ENCODE assay signal across 40 cellular contexts in genomic region chr7:138402749-138403148, GRCh38.
"Had no signal": no experiment of that assay in that cellular context is flagged by ENCODE, and none has a peak within 500 bp of the region (broad histone marks: within the 10 kb centered on the region; RNA-seq: fewer than 3 reads in every experiment).

No MANE protein-coding gene starts in this region.

- H3K27me3 ChIP-seq: adrenal gland, ascending aorta, body of pancreas, brain microvascular endothelial cell, breast epithelium, cardiac muscle cell had no signal

- FAIRE-seq: astrocyte, bronchial epithelial cell had no signal

- H3K36me3 ChIP-seq: adrenal gland, ascending aorta, brain microvascular endothelial cell, breast epithelium, cardiac muscle cell had no signal

- H3K27ac Mint-ChIP-seq: activated naive CD4-positive, alpha-beta T cell treated with anti-CD3 and anti-CD28 coated beads for 36 hours; activated naive CD4-positive, alpha-beta T cell treated with anti-CD3 and anti-CD28 coated beads, Interleukin-2, amount 10 ng/mL, durations not matched to agents 7 days and 5 days; activated naive CD4-positive, alpha-beta T cell treated with anti-CD3 and anti-CD28 coated beads, Interleukin-2, amount 50 U/mL, for 24 hours; activated naive CD4-positive, alpha-beta T cell treated with anti-CD3 and anti-CD28 coated beads, Interleukin-2, amount 50 U/mL, for 72 hours; activated naive CD8-positive, alpha-beta T cell; activated naive CD8-positive, alpha-beta T cell treated with anti-CD3 and anti-CD28 coated beads for 36 hours; activated naive CD8-positive, alpha-beta T cell treated with anti-CD3 and anti-CD28 coated beads, Interleukin-2, amount 10 ng/mL, durations not matched to agents 7 days and 5 days; activated naive CD8-positive, alpha-beta T cell treated with anti-CD3 and anti-CD28 coated beads, Interleukin-2, amount 50 U/mL, for 24 hours; activated T-cell treated with anti-CD3 and anti-CD28 coated beads, Interleukin-2, amount 50 U/mL, for 24 hours; activated T-helper 1 cell treated with anti-CD3 and anti-CD28 coated beads, Interleukin-12 subunit alpha, Interleukin-12 subunit beta, Interleukin-2, Interleukin-4 antibody, amounts not matched to agents 30 ng/mL and 10 ng/mL and 1 ng/mL, durations not matched to agents 14 hours and 24 hours and 36 hours; activated T-helper 17 cell treated with anti-CD3 and anti-CD28 coated beads, Interleukin-2, amount 50 U/mL, for 72 hours; activated T-helper 2 cell treated with anti-CD3 and anti-CD28 coated beads, Interferon-gamma antibody, Interleukin-2, Interleukin-4, amounts not matched to agents 10 μg/mL and 5 μg/mL and 100 μg/mL, durations not matched to agents 14 hours and 24 hours and 36 hours; brain had no signal

- H3K4me3 ChIP-seq: adrenal gland, ascending aorta, body of pancreas, breast epithelium, cardiac muscle cell had no signal

- H3K4me1 ChIP-seq: adrenal gland, ascending aorta, body of pancreas, breast epithelium had no signal

- H3K27ac ChIP-seq: adrenal gland, ascending aorta, body of pancreas, brain microvascular endothelial cell, breast epithelium, cardiac muscle cell had no signal

- H3K4me3 Mint-ChIP-seq: activated naive CD4-positive, alpha-beta T cell treated with anti-CD3 and anti-CD28 coated beads for 36 hours; activated naive CD4-positive, alpha-beta T cell treated with anti-CD3 and anti-CD28 coated beads, Interleukin-2, amount 10 ng/mL, durations not matched to agents 7 days and 5 days; activated naive CD4-positive, alpha-beta T cell treated with anti-CD3 and anti-CD28 coated beads, Interleukin-2, amount 50 U/mL, for 24 hours; activated naive CD8-positive, alpha-beta T cell; activated naive CD8-positive, alpha-beta T cell treated with anti-CD3 and anti-CD28 coated beads for 36 hours; activated naive CD8-positive, alpha-beta T cell treated with anti-CD3 and anti-CD28 coated beads, Interleukin-2, amount 10 ng/mL, durations not matched to agents 7 days and 5 days; activated naive CD8-positive, alpha-beta T cell treated with anti-CD3 and anti-CD28 coated beads, Interleukin-2, amount 50 U/mL, for 24 hours; activated T-cell treated with anti-CD3 and anti-CD28 coated beads, Interleukin-2, amount 50 U/mL, for 24 hours; activated T-cell treated with anti-CD3 and anti-CD28 coated beads, Interleukin-2, amount 50 U/mL, for 4 hours; activated T-cell treated with anti-CD3 and anti-CD28 coated beads, Interleukin-2, amount 50 U/mL, for 72 hours; activated T-helper 1 cell treated with anti-CD3 and anti-CD28 coated beads, Interleukin-12 subunit alpha, Interleukin-12 subunit beta, Interleukin-2, Interleukin-4 antibody, amounts not matched to agents 30 ng/mL and 10 ng/mL and 1 ng/mL, durations not matched to agents 14 hours and 24 hours and 36 hours; activated T-helper 17 cell treated with anti-CD3 and anti-CD28 coated beads, Interleukin-2, amount 50 U/mL, for 72 hours; brain; central memory CD8-positive, alpha-beta T cell had no signal

- DNase-seq: activated effector memory CD4-positive, alpha-beta T cell treated with anti-CD3 and anti-CD28 coated beads, Interleukin-2, amount 50 U/mL, for 16 hours; activated effector memory CD4-positive, alpha-beta T cell treated with Interleukin-2 at 50 U/mL for 16 hours; activated gamma-delta T cell; activated gamma-delta T cell treated with Interleukin-2 at 50 U/mL for 16 hours; activated naive CD4-positive, alpha-beta T cell; activated naive CD4-positive, alpha-beta T cell treated with anti-CD3 and anti-CD28 coated beads for 36 hours; activated naive CD4-positive, alpha-beta T cell treated with anti-CD3 and anti-CD28 coated beads, Interleukin-2, amount 10 ng/mL, durations not matched to agents 7 days and 5 days; activated naive CD4-positive, alpha-beta T cell treated with anti-CD3 and anti-CD28 coated beads, Interleukin-2, amount 50 U/mL, for 16 hours; activated naive CD4-positive, alpha-beta T cell treated with Interleukin-2 at 50 U/mL for 16 hours; activated naive CD8-positive, alpha-beta T cell treated with anti-CD3 and anti-CD28 coated beads for 36 hours; activated naive CD8-positive, alpha-beta T cell treated with anti-CD3 and anti-CD28 coated beads, Interleukin-2, amount 10 ng/mL, durations not matched to agents 7 days and 5 days; activated naive CD8-positive, alpha-beta T cell treated with anti-CD3 and anti-CD28 coated beads, Interleukin-2, amount 50 U/mL, for 24 hours; activated T-cell treated with anti-CD3 and anti-CD28 coated beads, Interleukin-2, amount 50 U/mL, for 1 hour; activated T-cell treated with anti-CD3 and anti-CD28 coated beads, Interleukin-2, amount 50 U/mL, for 24 hours; activated T-cell treated with anti-CD3 and anti-CD28 coated beads, Interleukin-2, amount 50 U/mL, for 4 hours; activated T-cell treated with anti-CD3 and anti-CD28 coated beads, Interleukin-2, amount 50 U/mL, for 48 hours; activated T-cell treated with anti-CD3 and anti-CD28 coated beads, Interleukin-2, amount 50 U/mL, for 72 hours; adrenal gland; amniotic stem cell; amygdala; anterior cingulate cortex; aorta; body of pancreas; brain microvascular endothelial cell; caudate nucleus; central memory CD4-positive, alpha-beta T cell; cerebellar nuclear complex had no signal

- H3K9me3 ChIP-seq: adrenal gland, ascending aorta, body of pancreas, breast epithelium had no signal

- H3K36me3 Mint-ChIP-seq: activated naive CD4-positive, alpha-beta T cell treated with anti-CD3 and anti-CD28 coated beads, Interleukin-2, amount 10 ng/mL, durations not matched to agents 7 days and 5 days; activated naive CD4-positive, alpha-beta T cell treated with anti-CD3 and anti-CD28 coated beads, Interleukin-2, amount 50 U/mL, for 24 hours; activated naive CD4-positive, alpha-beta T cell treated with anti-CD3 and anti-CD28 coated beads, Interleukin-2, amount 50 U/mL, for 72 hours; activated naive CD8-positive, alpha-beta T cell; activated naive CD8-positive, alpha-beta T cell treated with anti-CD3 and anti-CD28 coated beads for 36 hours; activated naive CD8-positive, alpha-beta T cell treated with anti-CD3 and anti-CD28 coated beads, Interleukin-2, amount 10 ng/mL, durations not matched to agents 7 days and 5 days; brain had no signal

- H3K27me3 Mint-ChIP-seq: activated naive CD4-positive, alpha-beta T cell treated with anti-CD3 and anti-CD28 coated beads, Interleukin-2, amount 10 ng/mL, durations not matched to agents 7 days and 5 days; activated naive CD4-positive, alpha-beta T cell treated with anti-CD3 and anti-CD28 coated beads, Interleukin-2, amount 50 U/mL, for 24 hours; activated naive CD8-positive, alpha-beta T cell; activated naive CD8-positive, alpha-beta T cell treated with anti-CD3 and anti-CD28 coated beads for 36 hours; activated naive CD8-positive, alpha-beta T cell treated with anti-CD3 and anti-CD28 coated beads, Interleukin-2, amount 50 U/mL, for 24 hours; activated T-cell treated with anti-CD3 and anti-CD28 coated beads, Interleukin-2, amount 50 U/mL, for 24 hours; activated T-helper 17 cell treated with anti-CD3 and anti-CD28 coated beads, Interleukin-2, amount 50 U/mL, for 72 hours had no signal

- H3K9me3 Mint-ChIP-seq: activated naive CD4-positive, alpha-beta T cell treated with anti-CD3 and anti-CD28 coated beads, Interleukin-2, amount 50 U/mL, for 24 hours; activated naive CD4-positive, alpha-beta T cell treated with anti-CD3 and anti-CD28 coated beads, Interleukin-2, amount 50 U/mL, for 72 hours; activated naive CD8-positive, alpha-beta T cell treated with anti-CD3 and anti-CD28 coated beads, Interleukin-2, amount 10 ng/mL, durations not matched to agents 7 days and 5 days; activated T-cell treated with anti-CD3 and anti-CD28 coated beads, Interleukin-2, amount 50 U/mL, for 24 hours; activated T-cell treated with anti-CD3 and anti-CD28 coated beads, Interleukin-2, amount 50 U/mL, for 4 hours; activated T-helper 1 cell treated with anti-CD3 and anti-CD28 coated beads, Interleukin-12 subunit alpha, Interleukin-12 subunit beta, Interleukin-2, Interleukin-4 antibody, amounts not matched to agents 30 ng/mL and 10 ng/mL and 1 ng/mL, durations not matched to agents 14 hours and 24 hours and 36 hours; activated T-helper 17 cell treated with anti-CD3 and anti-CD28 coated beads, Interleukin-2, amount 50 U/mL, for 72 hours; activated T-helper 2 cell treated with anti-CD3 and anti-CD28 coated beads, Interferon-gamma antibody, Interleukin-2, Interleukin-4, amounts not matched to agents 10 μg/mL and 5 μg/mL and 100 μg/mL, durations not matched to agents 14 hours and 24 hours and 36 hours; central memory CD8-positive, alpha-beta T cell had no signal

- ATAC-seq: activated naive CD4-positive, alpha-beta T cell treated with anti-CD3 and anti-CD28 coated beads, Interleukin-2, amount 50 U/mL, for 72 hours; activated naive CD8-positive, alpha-beta T cell treated with anti-CD3 and anti-CD28 coated beads, Interleukin-2, amount 50 U/mL, for 24 hours; activated T-cell treated with anti-CD3 and anti-CD28 coated beads, Interleukin-2, amount 50 U/mL, for 4 hours; activated T-cell treated with anti-CD3 and anti-CD28 coated beads, Interleukin-2, amount 50 U/mL, for 72 hours; activated T-helper 17 cell treated with anti-CD3 and anti-CD28 coated beads, Interleukin-2, amount 50 U/mL, for 72 hours; body of pancreas had no signal

- H3K4me1 Mint-ChIP-seq: activated naive CD4-positive, alpha-beta T cell treated with anti-CD3 and anti-CD28 coated beads, Interleukin-2, amount 10 ng/mL, durations not matched to agents 7 days and 5 days; activated naive CD4-positive, alpha-beta T cell treated with anti-CD3 and anti-CD28 coated beads, Interleukin-2, amount 50 U/mL, for 24 hours; activated naive CD8-positive, alpha-beta T cell treated with anti-CD3 and anti-CD28 coated beads for 36 hours; activated naive CD8-positive, alpha-beta T cell treated with anti-CD3 and anti-CD28 coated beads, Interleukin-2, amount 10 ng/mL, durations not matched to agents 7 days and 5 days; activated naive CD8-positive, alpha-beta T cell treated with anti-CD3 and anti-CD28 coated beads, Interleukin-2, amount 50 U/mL, for 24 hours; activated T-helper 17 cell treated with anti-CD3 and anti-CD28 coated beads, Interleukin-2, amount 50 U/mL, for 72 hours; central memory CD8-positive, alpha-beta T cell had no signal
